In genomic region chr6:105875974-105876640, GRCh38 we compare ENCODE assay signal across 1 cellular context.
TF ChIP-seq lines count a peak whose summit lies in the region.

No MANE protein-coding gene starts in this region.

TF ChIP-seq in GM23338, 12 proteins besides CTCF, POLR2A, EP300 and RAD21 (continued from another document):
- TF ChIP-seq, protein P1, sequence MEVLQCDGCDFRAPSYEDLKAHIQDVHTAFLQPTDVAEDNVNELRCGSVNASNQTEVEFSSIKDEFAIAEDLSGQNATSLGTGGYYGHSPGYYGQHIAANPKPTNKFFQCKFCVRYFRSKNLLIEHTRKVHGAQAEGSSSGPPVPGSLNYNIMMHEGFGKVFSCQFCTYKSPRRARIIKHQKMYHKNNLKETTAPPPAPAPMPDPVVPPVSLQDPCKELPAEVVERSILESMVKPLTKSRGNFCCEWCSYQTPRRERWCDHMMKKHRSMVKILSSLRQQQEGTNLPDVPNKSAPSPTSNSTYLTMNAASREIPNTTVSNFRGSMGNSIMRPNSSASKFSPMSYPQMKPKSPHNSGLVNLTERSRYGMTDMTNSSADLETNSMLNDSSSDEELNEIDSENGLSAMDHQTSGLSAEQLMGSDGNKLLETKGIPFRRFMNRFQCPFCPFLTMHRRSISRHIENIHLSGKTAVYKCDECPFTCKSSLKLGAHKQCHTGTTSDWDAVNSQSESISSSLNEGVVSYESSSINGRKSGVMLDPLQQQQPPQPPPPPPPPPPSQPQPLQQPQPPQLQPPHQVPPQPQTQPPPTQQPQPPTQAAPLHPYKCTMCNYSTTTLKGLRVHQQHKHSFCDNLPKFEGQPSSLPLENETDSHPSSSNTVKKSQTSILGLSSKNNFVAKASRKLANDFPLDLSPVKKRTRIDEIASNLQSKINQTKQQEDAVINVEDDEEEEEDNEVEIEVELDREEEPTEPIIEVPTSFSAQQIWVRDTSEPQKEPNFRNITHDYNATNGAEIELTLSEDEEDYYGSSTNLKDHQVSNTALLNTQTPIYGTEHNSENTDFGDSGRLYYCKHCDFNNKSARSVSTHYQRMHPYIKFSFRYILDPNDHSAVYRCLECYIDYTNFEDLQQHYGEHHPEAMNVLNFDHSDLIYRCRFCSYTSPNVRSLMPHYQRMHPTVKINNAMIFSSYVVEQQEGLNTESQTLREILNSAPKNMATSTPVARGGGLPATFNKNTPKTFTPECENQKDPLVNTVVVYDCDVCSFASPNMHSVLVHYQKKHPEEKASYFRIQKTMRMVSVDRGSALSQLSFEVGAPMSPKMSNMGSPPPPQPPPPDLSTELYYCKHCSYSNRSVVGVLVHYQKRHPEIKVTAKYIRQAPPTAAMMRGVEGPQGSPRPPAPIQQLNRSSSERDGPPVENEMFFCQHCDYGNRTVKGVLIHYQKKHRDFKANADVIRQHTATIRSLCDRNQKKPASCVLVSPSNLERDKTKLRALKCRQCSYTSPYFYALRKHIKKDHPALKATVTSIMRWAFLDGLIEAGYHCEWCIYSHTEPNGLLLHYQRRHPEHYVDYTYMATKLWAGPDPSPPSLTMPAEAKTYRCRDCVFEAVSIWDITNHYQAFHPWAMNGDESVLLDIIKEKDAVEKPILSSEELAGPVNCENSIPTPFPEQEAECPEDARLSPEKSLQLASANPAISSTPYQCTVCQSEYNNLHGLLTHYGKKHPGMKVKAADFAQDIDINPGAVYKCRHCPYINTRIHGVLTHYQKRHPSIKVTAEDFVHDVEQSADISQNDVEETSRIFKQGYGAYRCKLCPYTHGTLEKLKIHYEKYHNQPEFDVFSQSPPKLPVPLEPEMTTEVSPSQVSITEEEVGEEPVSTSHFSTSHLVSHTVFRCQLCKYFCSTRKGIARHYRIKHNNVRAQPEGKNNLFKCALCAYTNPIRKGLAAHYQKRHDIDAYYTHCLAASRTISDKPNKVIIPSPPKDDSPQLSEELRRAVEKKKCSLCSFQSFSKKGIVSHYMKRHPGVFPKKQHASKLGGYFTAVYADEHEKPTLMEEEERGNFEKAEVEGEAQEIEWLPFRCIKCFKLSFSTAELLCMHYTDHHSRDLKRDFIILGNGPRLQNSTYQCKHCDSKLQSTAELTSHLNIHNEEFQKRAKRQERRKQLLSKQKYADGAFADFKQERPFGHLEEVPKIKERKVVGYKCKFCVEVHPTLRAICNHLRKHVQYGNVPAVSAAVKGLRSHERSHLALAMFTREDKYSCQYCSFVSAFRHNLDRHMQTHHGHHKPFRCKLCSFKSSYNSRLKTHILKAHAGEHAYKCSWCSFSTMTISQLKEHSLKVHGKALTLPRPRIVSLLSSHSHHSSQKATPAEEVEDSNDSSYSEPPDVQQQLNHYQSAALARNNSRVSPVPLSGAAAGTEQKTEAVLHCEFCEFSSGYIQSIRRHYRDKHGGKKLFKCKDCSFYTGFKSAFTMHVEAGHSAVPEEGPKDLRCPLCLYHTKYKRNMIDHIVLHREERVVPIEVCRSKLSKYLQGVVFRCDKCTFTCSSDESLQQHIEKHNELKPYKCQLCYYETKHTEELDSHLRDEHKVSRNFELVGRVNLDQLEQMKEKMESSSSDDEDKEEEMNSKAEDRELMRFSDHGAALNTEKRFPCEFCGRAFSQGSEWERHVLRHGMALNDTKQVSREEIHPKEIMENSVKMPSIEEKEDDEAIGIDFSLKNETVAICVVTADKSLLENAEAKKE (CRISPR knock-in tag; IDR thresholded peaks at IDR 0.05), result no peak
- TF ChIP-seq CREB1 (CRISPR knock-in tag; IDR thresholded peaks at IDR 0.05; ENCODE audit: low read depth) (no peak), EZH2phosphoT487 (IDR thresholded peaks at IDR 0.05; ENCODE audit: unreplicated experiment) (no peak), REST (IDR thresholded peaks at IDR 0.05; ENCODE audit: unreplicated experiment) (no peak), JUNB (IDR thresholded peaks at IDR 0.05; ENCODE audit: unreplicated experiment) (no peak), EZH2 (IDR thresholded peaks at IDR 0.05; ENCODE audit: low read depth, unreplicated experiment) (no peak), ZNF114 (CRISPR knock-in tag; IDR thresholded peaks at IDR 0.05) (no peak)
- TF ChIP-seq, protein P2, sequence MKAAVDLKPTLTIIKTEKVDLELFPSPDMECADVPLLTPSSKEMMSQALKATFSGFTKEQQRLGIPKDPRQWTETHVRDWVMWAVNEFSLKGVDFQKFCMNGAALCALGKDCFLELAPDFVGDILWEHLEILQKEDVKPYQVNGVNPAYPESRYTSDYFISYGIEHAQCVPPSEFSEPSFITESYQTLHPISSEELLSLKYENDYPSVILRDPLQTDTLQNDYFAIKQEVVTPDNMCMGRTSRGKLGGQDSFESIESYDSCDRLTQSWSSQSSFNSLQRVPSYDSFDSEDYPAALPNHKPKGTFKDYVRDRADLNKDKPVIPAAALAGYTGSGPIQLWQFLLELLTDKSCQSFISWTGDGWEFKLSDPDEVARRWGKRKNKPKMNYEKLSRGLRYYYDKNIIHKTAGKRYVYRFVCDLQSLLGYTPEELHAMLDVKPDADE (IDR thresholded peaks at IDR 0.05), result no peak
